19 cellular contexts compared by ENCODE assay signal in the genomic region with DNA sequence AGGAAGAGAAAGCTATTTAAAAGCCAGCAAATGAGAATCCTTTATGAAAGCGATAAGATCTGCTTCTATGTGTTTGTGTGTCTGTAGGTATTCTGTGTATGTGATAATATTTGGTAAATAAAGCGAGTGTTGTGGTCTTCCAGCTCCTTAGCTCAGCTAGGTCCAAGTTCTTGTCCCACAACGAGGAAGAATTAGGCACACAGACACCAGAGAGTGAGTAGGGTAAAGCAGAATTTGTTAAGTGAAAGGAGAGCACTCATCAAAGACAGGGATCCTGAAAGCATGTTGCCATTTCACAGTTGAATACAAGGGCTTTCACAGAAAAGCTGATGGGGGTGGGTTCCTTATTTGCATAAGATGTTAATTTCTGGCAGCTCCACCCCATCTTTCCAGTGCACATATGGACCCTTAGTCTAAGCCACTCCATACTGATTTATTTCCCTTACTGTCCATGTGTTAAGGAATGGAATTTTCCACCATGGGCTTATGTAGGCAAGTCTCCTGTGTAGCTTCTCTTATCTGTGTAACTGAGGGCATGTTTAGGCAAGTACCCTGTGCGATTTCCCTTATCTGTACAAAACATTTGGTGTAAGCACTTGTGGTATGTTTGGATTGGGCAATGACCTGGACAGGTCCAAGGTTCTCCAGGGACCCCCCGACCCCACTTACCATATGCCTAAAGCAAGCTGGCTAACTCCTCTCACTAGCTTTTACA.
"Had no signal": no experiment of that assay in that cellular context is flagged by ENCODE, and none has a peak within 500 bp of the region (broad histone marks: within the 10 kb centered on the region; RNA-seq: fewer than 3 reads in every experiment).

No MANE protein-coding gene starts in this region.

- H3K27me3 ChIP-seq: brain microvascular endothelial cell, sigmoid colon, stomach, upper lobe of right lung had no signal

- H3K9me3 ChIP-seq: lower lobe of right lung, sigmoid colon, upper lobe of right lung had no signal

- H2AFZ ChIP-seq: parathyroid adenoma had no signal

- H3K9ac ChIP-seq: parathyroid adenoma had no signal

- DNase-seq: activated CD4-positive, alpha-beta T cell treated with anti-CD3 and anti-CD28 coated beads, Interleukin-2, amount 50 U/mL, for 1 hour; activated CD4-positive, CD25-positive, alpha-beta regulatory T cell treated with anti-CD3 and anti-CD28 coated beads, Interleukin-2, amount 50 U/mL, for 72 hours; activated CD8-positive, alpha-beta memory T cell treated with anti-CD3 and anti-CD28 coated beads, Interleukin-2, amount 50 U/mL, for 4 hours; activated naive CD4-positive, alpha-beta T cell treated with anti-CD3 and anti-CD28 coated beads, Interleukin-2, amount 50 U/mL, for 16 hours; activated T-cell treated with anti-CD3 and anti-CD28 coated beads, Interleukin-2, amount 50 U/mL, for 4 hours; aorta; brain microvascular endothelial cell; effector CD8-positive, alpha-beta T cell; left colon; lower lobe of right lung; sigmoid colon; stimulated activated CD4-positive, alpha-beta T cell treated with anti-CD3 and anti-CD28 coated beads, Interleukin-4, amount 100 ng/mL, for 24 hours; stomach; T-cell; upper lobe of right lung had no signal

- H3K27ac Mint-ChIP-seq: dendritic cell treated with granulocyte-macrophage colony-stimulating factor and Interleukin-4, amounts not matched to agents 40 ng/mL and 50 ng/mL, for 4 days; natural killer cell treated with Interleukin-12 subunit alpha and Interleukin-12 subunit beta and Interleukin-15 and Interleukin-18, amount 100 ng/mL, for 72 hours; stimulated activated effector memory CD8-positive, alpha-beta T cell treated with anti-CD3 and anti-CD28 coated beads, Interleukin-12 subunit alpha, Interleukin-12 subunit beta, amount 100 ng/mL, for 72 hours; T-cell had no signal

- H3K27ac ChIP-seq: brain microvascular endothelial cell, lower lobe of right lung, parathyroid adenoma, sigmoid colon, stomach, upper lobe of right lung had no signal

- H3K36me3 ChIP-seq: brain microvascular endothelial cell, lower lobe of right lung, sigmoid colon, stomach, upper lobe of right lung had no signal

- H3K4me3 ChIP-seq: lower lobe of right lung, sigmoid colon, stomach, upper lobe of right lung had no signal

- H3K4me1 ChIP-seq: lower lobe of right lung, parathyroid adenoma, sigmoid colon, upper lobe of right lung had no signal

- H3K4me3 Mint-ChIP-seq: activated T-cell treated with anti-CD3 and anti-CD28 coated beads, Interleukin-2, amount 50 U/mL, for 4 hours; dendritic cell treated with granulocyte-macrophage colony-stimulating factor and Interleukin-4, amounts not matched to agents 40 ng/mL and 50 ng/mL, for 4 days; natural killer cell treated with Interleukin-12 subunit alpha and Interleukin-12 subunit beta and Interleukin-15 and Interleukin-18, amount 100 ng/mL, for 72 hours; stimulated activated effector memory CD8-positive, alpha-beta T cell treated with anti-CD3 and anti-CD28 coated beads, Interleukin-12 subunit alpha, Interleukin-12 subunit beta, amount 100 ng/mL, for 72 hours; T-cell had no signal

- H3K4me1 Mint-ChIP-seq: stimulated activated effector memory CD8-positive, alpha-beta T cell treated with anti-CD3 and anti-CD28 coated beads, Interleukin-12 subunit alpha, Interleukin-12 subunit beta, amount 100 ng/mL, for 72 hours; T-cell had no signal

- H3K9me3 Mint-ChIP-seq: activated T-cell treated with anti-CD3 and anti-CD28 coated beads, Interleukin-2, amount 50 U/mL, for 4 hours; natural killer cell treated with Interleukin-12 subunit alpha and Interleukin-12 subunit beta and Interleukin-15 and Interleukin-18, amount 100 ng/mL, for 72 hours; stimulated activated effector memory CD8-positive, alpha-beta T cell treated with anti-CD3 and anti-CD28 coated beads, Interleukin-12 subunit alpha, Interleukin-12 subunit beta, amount 100 ng/mL, for 72 hours had no signal

- H3K36me3 Mint-ChIP-seq: natural killer cell treated with Interleukin-12 subunit alpha and Interleukin-12 subunit beta and Interleukin-15 and Interleukin-18, amount 100 ng/mL, for 72 hours; stimulated activated effector memory CD8-positive, alpha-beta T cell treated with anti-CD3 and anti-CD28 coated beads, Interleukin-12 subunit alpha, Interleukin-12 subunit beta, amount 100 ng/mL, for 72 hours; T-cell had no signal

- H3K79me2 ChIP-seq: parathyroid adenoma had no signal
